Comparison of ENCODE assay signal across 15 cellular contexts in the genomic region with DNA sequence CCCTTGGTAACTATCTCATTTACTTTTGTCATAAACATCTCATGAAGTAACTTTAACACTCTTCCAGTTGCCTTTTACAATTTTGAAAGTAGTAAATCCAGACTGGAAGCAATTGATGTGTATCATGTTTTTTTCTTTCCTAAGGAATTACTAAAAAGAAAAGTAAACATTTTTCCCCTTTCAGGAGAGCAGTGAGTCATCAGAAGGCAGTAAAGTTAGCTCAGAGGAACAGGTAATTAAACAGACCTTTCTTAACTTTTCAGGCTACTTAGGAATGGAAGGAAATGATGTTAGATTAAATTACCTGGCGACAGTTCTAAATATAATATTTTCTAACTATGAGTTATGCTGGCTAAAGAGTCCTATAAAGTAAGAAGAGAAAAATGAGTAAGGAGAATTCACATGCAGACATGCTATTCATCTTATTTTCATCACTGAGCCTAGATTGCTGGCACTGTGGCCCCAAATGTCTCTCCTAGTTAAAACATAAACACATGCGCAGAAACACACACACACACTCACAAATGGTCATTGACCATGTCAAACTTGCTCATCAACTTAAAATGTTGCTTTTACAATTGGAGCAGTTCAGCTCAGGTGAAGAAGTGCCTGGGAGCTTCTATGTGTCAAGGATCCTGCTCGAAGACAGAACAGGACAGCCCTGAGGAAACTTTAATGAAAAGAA. TPM values are rescaled to one million over a fixed set of nuclear protein-coding genes. Genes with fewer than 3 reads are reported as not detected.
A peak's percentile ranks its signal among the peaks of the same experiment; 100 is the strongest.
DNase-seq lines count a peak whose midpoint lies in the region; FAIRE-seq and TF ChIP-seq lines count a peak whose summit lies in the region.
"Had no signal": no experiment of that assay in that cellular context is flagged by ENCODE, and none has a peak within 500 bp of the region (broad histone marks: within the 10 kb centered on the region; RNA-seq: fewer than 3 reads in every experiment).

No MANE protein-coding gene starts in this region.

- dilution Hi-C loops in keratinocyte (cut with MboI; ENCODE audit: extremely low pct_ligation_motif_present, low sequenced_read_pairs), result no loop called here

- no peak overlapping the region for H2AFZ ChIP-seq in keratinocyte (ENCODE audit: control insufficient read depth, low read length)

- H3K4me3 ChIP-seq in keratinocyte (ENCODE audit: control insufficient read depth in 2 of 3, extremely low read depth in 1 of 3, insufficient read depth in 2 of 3, low read depth in 1 of 3, low read length in 3 of 3), result no peak overlapping the region
- no peak overlapping the region for H3K4me3 ChIP-seq in tibial artery
- H3K4me3 ChIP-seq: body of pancreas had no signal

- peak overlapping the region; percentile 46 for H3K4me2 ChIP-seq in keratinocyte (ENCODE audit: control insufficient read depth, extremely low read depth, insufficient read depth, low read depth, low read length)

- no peaks in the 10 kb centered on the region for H3K9me3 ChIP-seq in keratinocyte (ENCODE audit: control insufficient read depth, low read depth, low read length)
- H3K9me3 ChIP-seq in tibial artery, result no peaks in the 10 kb centered on the region
- H3K9me3 ChIP-seq: body of pancreas had no signal

- no peaks in the 10 kb centered on the region for H3K9me1 ChIP-seq in keratinocyte (ENCODE audit: control insufficient read depth, extremely low read depth, insufficient read depth, low read length)

- POLR2A ChIA-PET in HEK293T (lab: Yijun Ruan, JAX), result no interaction called here

- H3K79me2 ChIP-seq in keratinocyte (ENCODE audit: control insufficient read depth, insufficient read depth, low read length), result no peaks in the 10 kb centered on the region

- H3K27ac ChIP-seq in keratinocyte (ENCODE audit: control insufficient read depth, insufficient read depth, low read length) (peak overlapping the region; percentile 53), tibial artery (peak overlapping the region; percentile 11 to 43)
- H3K27ac ChIP-seq: body of pancreas had no signal

- no peak for DNase-seq in HEK293T (ENCODE audit: extremely low spot score)
- DNase-seq in astrocyte of the hippocampus (ENCODE audit: low read depth, low spot score), result peak; percentile 30
- no peak for DNase-seq in keratinocyte (ENCODE audit: low read depth, low spot score)
- DNase-seq in tibial artery, result no peak
- DNase-seq in MV-4-11 (lab: John Stamatoyannopoulos, UW), result no peak
- no peak for DNase-seq in HPDE6-E6E7 (ENCODE audit: extremely low spot score)
- no peak for DNase-seq in activated CD4-positive, alpha-beta T cell treated with anti-CD3 and anti-CD28 coated beads for 48 hours
- DNase-seq in AG20443 (ENCODE audit: low spot score), result no peak
- DNase-seq: activated effector memory CD4-positive, alpha-beta T cell treated with anti-CD3 and anti-CD28 coated beads, Interleukin-2, amount 50 U/mL, for 16 hours; body of pancreas; DND-41; KBM-7; NCI-H1436; NCI-H2227 treated with DMSO at 0.1 percent for 48 hours had no signal

- H3K27me3 ChIP-seq in keratinocyte (ENCODE audit: control insufficient read depth, extremely low read depth, insufficient read depth, low read length) (no peaks in the 10 kb centered on the region), tibial artery (no peaks in the 10 kb centered on the region)
- H3K27me3 ChIP-seq: body of pancreas had no signal

- CTCF ChIA-PET in HEK293T (lab: Yijun Ruan, JAX), result interaction anchor here (0.6 to 0.7 kb wide), 2 partner anchors 11 to 26 kb away, joined by 3 read pairs; no protein-coding TSS in a partner anchor

- no peaks in the 10 kb centered on the region for H3K36me3 ChIP-seq in keratinocyte (ENCODE audit: control insufficient read depth in 2 of 2, extremely low read depth in 1 of 2, insufficient read depth in 2 of 2, low read length in 2 of 2)
- H3K36me3 ChIP-seq in tibial artery, result no peaks in the 10 kb centered on the region

- TF ChIP-seq CTCF in keratinocyte (optimal IDR thresholded peaks at IDR 0.05 in 1 of 3, IDR thresholded peaks at IDR 0.05 in 1 of 3, conservative IDR thresholded peaks at IDR 0.05 in 1 of 3; ENCODE audit: extremely low read depth in 1 of 3, insufficient read depth in 2 of 3, low read length in 3 of 3), result no peak
- no peak for TF ChIP-seq CTCF in tibial artery (IDR thresholded peaks at IDR 0.05)

- intact Hi-C loops in tibial artery (cut with DNase I; ENCODE audit: low total_unique reads), result no loop called here

- H4K20me1 ChIP-seq in keratinocyte (ENCODE audit: control insufficient read depth, extremely low read depth, insufficient read depth, low read length), result no peaks in the 10 kb centered on the region

- H3K9ac ChIP-seq in keratinocyte (ENCODE audit: control insufficient read depth, extremely low read depth, insufficient read depth, low read length), result peak overlapping the region; percentile 37

- peak; percentile 74 for FAIRE-seq in keratinocyte (lab: Jason Lieb, UNC)

- H3K4me1 ChIP-seq in keratinocyte (ENCODE audit: control insufficient read depth, extremely low read depth, insufficient read depth, low read length), result peaks cover 26% of the 10 kb centered on the region
- H3K4me1 ChIP-seq in tibial artery, result peaks cover 0 to 41% (median 16%) of the 10 kb centered on the region in 4 donors
- H3K4me1 ChIP-seq: body of pancreas had no signal

TF ChIP-seq in HEK293T, 16 proteins besides CTCF, POLR2A, EP300 and RAD21:
- TF ChIP-seq BHLHE40 (IDR thresholded peaks at IDR 0.05; ENCODE audit: borderline replicate concordance), result no peak
- TF ChIP-seq, protein P1, sequence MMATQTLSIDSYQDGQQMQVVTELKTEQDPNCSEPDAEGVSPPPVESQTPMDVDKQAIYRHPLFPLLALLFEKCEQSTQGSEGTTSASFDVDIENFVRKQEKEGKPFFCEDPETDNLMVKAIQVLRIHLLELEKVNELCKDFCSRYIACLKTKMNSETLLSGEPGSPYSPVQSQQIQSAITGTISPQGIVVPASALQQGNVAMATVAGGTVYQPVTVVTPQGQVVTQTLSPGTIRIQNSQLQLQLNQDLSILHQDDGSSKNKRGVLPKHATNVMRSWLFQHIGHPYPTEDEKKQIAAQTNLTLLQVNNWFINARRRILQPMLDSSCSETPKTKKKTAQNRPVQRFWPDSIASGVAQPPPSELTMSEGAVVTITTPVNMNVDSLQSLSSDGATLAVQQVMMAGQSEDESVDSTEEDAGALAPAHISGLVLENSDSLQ (IDR thresholded peaks at IDR 0.05), result peak; percentile 12; the same call in 1 of the 2 replicates
TF ChIP-seq in HEK293T: peak in this region for 1.

RNA-seq across cellular contexts. Expression of a gene that starts 9.3 kb away (rescaled TPM):
- polyA plus RNA-seq in keratinocyte, result not detected in 3 replicates
- polyA plus RNA-seq in keratinocyte (2011; ENCODE audit: low read depth), result not detected
- not detected in 2 replicates for polyA plus RNA-seq in keratinocyte (2011; cell fraction: cytosol; rRNA removed)
- not detected in 2 replicates for polyA plus RNA-seq in keratinocyte (2011; cell fraction: nucleus; rRNA removed)
- polyA plus RNA-seq in keratinocyte (2012; ENCODE audit: low replicate concordance), result not detected in 2 replicates
- not detected in 3 replicates for polyA minus RNA-seq in keratinocyte
- not detected for polyA minus RNA-seq in keratinocyte (2011; cell fraction: cytosol; rRNA and poly(A)+ RNA removed)
- not detected in 2 replicates for polyA minus RNA-seq in keratinocyte (2011; cell fraction: nucleus; rRNA and poly(A)+ RNA removed)
- polyA plus RNA-seq: CD14-positive monocyte had no signal

RNA-seq across cellular contexts. Expression of a gene that starts 51.1 kb away (rescaled TPM):
- polyA plus RNA-seq in keratinocyte, result not detected in 3 replicates
- not detected for polyA plus RNA-seq in keratinocyte (2011; ENCODE audit: low read depth)
- not detected in 2 replicates for polyA plus RNA-seq in keratinocyte (2011; cell fraction: cytosol; rRNA removed)
- polyA plus RNA-seq in keratinocyte (2011; cell fraction: nucleus; rRNA removed), result not detected in 2 replicates
- polyA plus RNA-seq in keratinocyte (2012; ENCODE audit: low replicate concordance), result not detected in 2 replicates
- polyA minus RNA-seq in keratinocyte, result not detected in 3 replicates
- polyA minus RNA-seq in keratinocyte (2011; cell fraction: cytosol; rRNA and poly(A)+ RNA removed), result not detected
- polyA minus RNA-seq in keratinocyte (2011; cell fraction: nucleus; rRNA and poly(A)+ RNA removed), result not detected in 2 replicates
- polyA plus RNA-seq: CD14-positive monocyte had no signal
